27 cellular contexts compared by ENCODE assay signal in genomic region chr4:88217169-88217568, GRCh38. TPM values are rescaled to one million over a fixed set of nuclear protein-coding genes. Genes with fewer than 3 reads are reported as not detected.
"Had no signal": no experiment of that assay in that cellular context is flagged by ENCODE, and none has a peak within 500 bp of the region (broad histone marks: within the 10 kb centered on the region; RNA-seq: fewer than 3 reads in every experiment).

No MANE protein-coding gene starts in this region.

- H3K36me3 ChIP-seq: ascending aorta, breast epithelium, cardiac muscle cell, colonic mucosa had no signal

- H3K27ac ChIP-seq: ascending aorta, breast epithelium, cardiac muscle cell, colonic mucosa, epithelial cell of prostate had no signal

- H3K27ac Mint-ChIP-seq: activated CD4-positive, alpha-beta memory T cell treated with anti-CD3 and anti-CD28 coated beads, Interleukin-2, amount 10 ng/mL, durations not matched to agents 7 days and 5 days; activated CD4-positive, alpha-beta T cell treated with anti-CD3 and anti-CD28 coated beads, Interleukin-2, amount 10 ng/mL, durations not matched to agents 7 days and 5 days; activated naive CD4-positive, alpha-beta T cell treated with anti-CD3 and anti-CD28 coated beads, Interleukin-2, amount 10 ng/mL, durations not matched to agents 7 days and 5 days; activated naive CD4-positive, alpha-beta T cell treated with anti-CD3 and anti-CD28 coated beads, Interleukin-2, amount 50 U/mL, for 72 hours; activated naive CD8-positive, alpha-beta T cell treated with anti-CD3 and anti-CD28 coated beads, Interleukin-2, amount 10 ng/mL, durations not matched to agents 7 days and 5 days; activated T-cell treated with anti-CD3 and anti-CD28 coated beads, Interleukin-2, amount 50 U/mL, for 24 hours; activated T-cell treated with anti-CD3 and anti-CD28 coated beads, Interleukin-2, amount 50 U/mL, for 72 hours; WTC11 had no signal

- H3K9me3 ChIP-seq: ascending aorta, breast epithelium, colonic mucosa had no signal

- H3K4me3 Mint-ChIP-seq: activated CD4-positive, alpha-beta memory T cell treated with anti-CD3 and anti-CD28 coated beads, Interleukin-2, amount 10 ng/mL, durations not matched to agents 7 days and 5 days; activated CD4-positive, alpha-beta T cell treated with anti-CD3 and anti-CD28 coated beads, Interleukin-2, amount 10 ng/mL, durations not matched to agents 7 days and 5 days; activated naive CD4-positive, alpha-beta T cell treated with anti-CD3 and anti-CD28 coated beads, Interleukin-2, amount 10 ng/mL, durations not matched to agents 7 days and 5 days; activated naive CD8-positive, alpha-beta T cell treated with anti-CD3 and anti-CD28 coated beads, Interleukin-2, amount 10 ng/mL, durations not matched to agents 7 days and 5 days; activated T-cell treated with anti-CD3 and anti-CD28 coated beads, Interleukin-2, amount 50 U/mL, for 24 hours; activated T-cell treated with anti-CD3 and anti-CD28 coated beads, Interleukin-2, amount 50 U/mL, for 72 hours; brain; WTC11 had no signal

- DNase-seq: activated CD4-positive, alpha-beta memory T cell treated with anti-CD3 and anti-CD28 coated beads, Interleukin-2, amount 10 ng/mL, durations not matched to agents 7 days and 5 days; activated CD4-positive, alpha-beta T cell treated with anti-CD3 and anti-CD28 coated beads for 1 hour; activated CD4-positive, alpha-beta T cell treated with anti-CD3 and anti-CD28 coated beads for 4 hours; activated CD4-positive, alpha-beta T cell treated with anti-CD3 and anti-CD28 coated beads, Interleukin-2, amount 10 ng/mL, durations not matched to agents 7 days and 5 days; activated CD4-positive, alpha-beta T cell treated with anti-CD3 and anti-CD28 coated beads, Interleukin-2, amount 50 U/mL, for 4 hours; activated CD8-positive, alpha-beta memory T cell treated with anti-CD3 and anti-CD28 coated beads, Interleukin-2, amount 50 U/mL, for 48 hours; activated gamma-delta T cell; activated naive CD4-positive, alpha-beta T cell; activated naive CD4-positive, alpha-beta T cell treated with anti-CD3 and anti-CD28 coated beads, Interleukin-2, amount 10 ng/mL, durations not matched to agents 7 days and 5 days; activated naive CD8-positive, alpha-beta T cell treated with anti-CD3 and anti-CD28 coated beads, Interleukin-2, amount 10 ng/mL, durations not matched to agents 7 days and 5 days; activated T-cell treated with anti-CD3 and anti-CD28 coated beads for 4 hours; activated T-cell treated with anti-CD3 and anti-CD28 coated beads, Interleukin-2, amount 50 U/mL, for 24 hours; activated T-cell treated with anti-CD3 and anti-CD28 coated beads, Interleukin-2, amount 50 U/mL, for 72 hours; central memory CD4-positive, alpha-beta T cell; cerebellar nuclear complex; colonic mucosa; effector CD8-positive, alpha-beta T cell; foreskin fibroblast; head of caudate nucleus; T-helper 2 cell had no signal

- H3K27me3 ChIP-seq: ascending aorta, breast epithelium, cardiac muscle cell, colonic mucosa had no signal

- H3K4me1 ChIP-seq: ascending aorta, breast epithelium, colonic mucosa had no signal

- H3K27me3 Mint-ChIP-seq: activated T-cell treated with anti-CD3 and anti-CD28 coated beads, Interleukin-2, amount 50 U/mL, for 24 hours had no signal

- H3K4me3 ChIP-seq: ascending aorta, breast epithelium, cardiac muscle cell, colonic mucosa had no signal

- H3K36me3 Mint-ChIP-seq: activated naive CD4-positive, alpha-beta T cell treated with anti-CD3 and anti-CD28 coated beads, Interleukin-2, amount 50 U/mL, for 72 hours; brain had no signal

- H3K9me3 Mint-ChIP-seq: activated T-cell treated with anti-CD3 and anti-CD28 coated beads, Interleukin-2, amount 50 U/mL, for 24 hours had no signal

- ATAC-seq: activated naive CD4-positive, alpha-beta T cell treated with anti-CD3 and anti-CD28 coated beads, Interleukin-2, amount 50 U/mL, for 72 hours; activated T-cell treated with anti-CD3 and anti-CD28 coated beads, Interleukin-2, amount 50 U/mL, for 72 hours; WTC11 had no signal

RNA-seq across cellular contexts. Expression of gene ABCG2, which starts 58.7 kb away (rescaled TPM):
- total RNA-seq: cardiac muscle cell had no signal
